In genomic region chrX:111124418-111124817, GRCh38 we compare ENCODE assay signal across 17 cellular contexts. TPM values are rescaled to one million over a fixed set of nuclear protein-coding genes. Genes with fewer than 3 reads are reported as not detected.
DNase-seq lines count a peak whose midpoint lies in the region; ATAC-seq, FAIRE-seq and TF ChIP-seq lines count a peak whose summit lies in the region.
"Had no signal": no experiment of that assay in that cellular context is flagged by ENCODE, and none has a peak within 500 bp of the region (broad histone marks: within the 10 kb centered on the region; RNA-seq: fewer than 3 reads in every experiment).

No MANE protein-coding gene starts in this region.

- no peak overlapping the region for H3K27ac ChIP-seq in astrocyte (ENCODE audit: low read depth, low read length)
- H3K27ac ChIP-seq: C4-2B, cardiac muscle cell, gastrocnemius medialis, vagina had no signal

- H3K9me3 ChIP-seq in astrocyte (ENCODE audit: insufficient read depth, low read depth, low read length), result no peaks in the 10 kb centered on the region
- H3K9me3 ChIP-seq: gastrocnemius medialis, vagina had no signal

- DNase-seq in astrocyte (ENCODE audit: low read depth) (no peak), DMS53 treated with DMSO at 0.1 percent for 48 hours (lab: John Stamatoyannopoulos, UW; ENCODE audit: unreplicated experiment) (no peak), CD1c-positive myeloid dendritic cell (ENCODE audit: extremely low spot score) (no peak)
- DNase-seq: activated CD4-positive, alpha-beta T cell treated with anti-CD3 and anti-CD28 coated beads, Interleukin-2, amount 50 U/mL, for 1 hour; gastrocnemius medialis; mesendoderm; NCI-H1436 treated with DMSO at 0.1 percent for 48 hours; NCI-H524 treated with DMSO at 0.1 percent for 48 hours; right cardiac atrium; stimulated activated CD4-positive, alpha-beta T cell treated with anti-CD3 and anti-CD28 coated beads, Interleukin-4, amount 100 ng/mL, for 1 hour had no signal

- H4K20me1 ChIP-seq in astrocyte (ENCODE audit: insufficient read depth, low read length), result no peaks in the 10 kb centered on the region

- H3K27me3 ChIP-seq in astrocyte (ENCODE audit: insufficient read depth, low read length), result no peaks in the 10 kb centered on the region
- H3K27me3 ChIP-seq: cardiac muscle cell, vagina had no signal

- ATAC-seq in GM18867 (IDR thresholded peaks at IDR 0.05; ENCODE audit: unreplicated experiment) (peak; percentile 34), GM21576 (IDR thresholded peaks at IDR 0.05; ENCODE audit: unreplicated experiment) (peak; percentile 55), HG03558 (IDR thresholded peaks at IDR 0.05; ENCODE audit: extremely low read depth, unreplicated experiment) (peak; percentile 39), HG03097 (IDR thresholded peaks at IDR 0.05; ENCODE audit: low FRiP score, unreplicated experiment) (no peak)
- ATAC-seq: gastrocnemius medialis, right cardiac atrium had no signal

- H3K4me1 Mint-ChIP-seq in astrocyte (ENCODE audit: low read depth, unreplicated experiment), result no peaks in the 10 kb centered on the region

- no peak for TF ChIP-seq CTCF in astrocyte (IDR thresholded peaks at IDR 0.05; ENCODE audit: insufficient read depth, low read depth, low read length)

- H3K4me3 ChIP-seq in astrocyte (ENCODE audit: insufficient read depth, low read depth, low read length), result no peak overlapping the region
- H3K4me3 ChIP-seq: cardiac muscle cell, gastrocnemius medialis, vagina had no signal

- H3K36me3 ChIP-seq in astrocyte (ENCODE audit: insufficient read depth, low read length), result no peaks in the 10 kb centered on the region
- H3K36me3 ChIP-seq: cardiac muscle cell, gastrocnemius medialis, vagina had no signal

- H3K27ac Mint-ChIP-seq in astrocyte (ENCODE audit: unreplicated experiment), result no peak overlapping the region

- peak; percentile 49 for FAIRE-seq in astrocyte (lab: Jason Lieb, UNC)

- no peaks in the 10 kb centered on the region for H3K4me1 ChIP-seq in astrocyte (ENCODE audit: insufficient read depth, low read length)
- H3K4me1 ChIP-seq: gastrocnemius medialis, vagina had no signal

- H2AFZ ChIP-seq in astrocyte (ENCODE audit: low read depth, low read length), result no peak overlapping the region

- H3K9ac ChIP-seq in astrocyte (ENCODE audit: low read length), result no peak overlapping the region

- H3K4me2 ChIP-seq in astrocyte (ENCODE audit: low read length), result no peak overlapping the region

- no peaks in the 10 kb centered on the region for H3K9me3 Mint-ChIP-seq in astrocyte (ENCODE audit: unreplicated experiment)

- no peaks in the 10 kb centered on the region for H3K27me3 Mint-ChIP-seq in astrocyte (ENCODE audit: low read depth, unreplicated experiment)

- H3K79me2 ChIP-seq in astrocyte (ENCODE audit: insufficient read depth, low read length), result no peaks in the 10 kb centered on the region

- no peak overlapping the region for H3K4me3 Mint-ChIP-seq in astrocyte (ENCODE audit: unreplicated experiment)

- peaks cover 4% of the 10 kb centered on the region for H3K36me3 Mint-ChIP-seq in astrocyte (ENCODE audit: low read depth, unreplicated experiment)

RNA-seq across cellular contexts. Expression of gene PAK3, which starts 28.4 kb away (rescaled TPM):
- 13.7 TPM in 2 replicates for total RNA-seq in astrocyte
